30 cellular contexts compared by ENCODE assay signal in the genomic region with DNA sequence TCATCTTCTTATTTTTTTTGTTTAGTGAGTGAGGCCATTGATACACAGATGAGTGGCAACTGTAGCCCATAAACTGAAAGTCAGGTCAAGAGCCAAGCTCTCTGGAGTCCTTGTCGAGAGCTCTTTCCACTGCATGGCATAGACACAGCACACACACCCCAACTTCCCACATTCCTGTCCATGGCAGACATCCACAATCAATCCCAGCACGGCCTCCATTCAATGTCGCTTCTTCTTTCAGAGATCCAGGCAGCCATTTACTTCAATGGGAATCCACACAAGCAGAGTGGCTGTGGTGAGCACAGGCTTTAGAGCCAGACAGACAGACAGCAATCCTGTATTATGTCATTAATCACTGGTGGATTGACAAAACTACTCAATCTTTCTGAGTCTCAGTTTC.
"Had no signal": no experiment of that assay in that cellular context is flagged by ENCODE, and none has a peak within 500 bp of the region (broad histone marks: within the 10 kb centered on the region; RNA-seq: fewer than 3 reads in every experiment).

No MANE protein-coding gene starts in this region.

- H3K27me3 ChIP-seq: ascending aorta, cardiac muscle cell had no signal

- H3K4me3 ChIP-seq: ascending aorta, cardiac muscle cell had no signal

- FAIRE-seq: TTC549 had no signal

- ATAC-seq: activated CD8-positive, alpha-beta memory T cell treated with anti-CD3 and anti-CD28 coated beads, Interleukin-2, amount 10 ng/mL, durations not matched to agents 7 days and 5 days; activated CD8-positive, alpha-beta T cell treated with anti-CD3 and anti-CD28 coated beads, Interleukin-2, amount 10 ng/mL, durations not matched to agents 7 days and 5 days; activated naive CD8-positive, alpha-beta T cell treated with anti-CD3 and anti-CD28 coated beads, Interleukin-2, amount 50 U/mL, for 24 hours had no signal

- DNase-seq: activated B cell treated with CpG ODN at 0.5 μM for 24 hours; activated CD4-positive, alpha-beta memory T cell treated with anti-CD3 and anti-CD28 coated beads, Interleukin-2, amount 10 ng/mL, durations not matched to agents 7 days and 5 days; activated CD4-positive, alpha-beta T cell treated with anti-CD3 and anti-CD28 coated beads for 4 hours; activated CD4-positive, alpha-beta T cell treated with anti-CD3 and anti-CD28 coated beads, Interleukin-2, amount 10 ng/mL, durations not matched to agents 24 days and 14 days; activated CD4-positive, alpha-beta T cell treated with anti-CD3 and anti-CD28 coated beads, Interleukin-2, amount 50 U/mL, for 1 hour; activated CD4-positive, alpha-beta T cell treated with anti-CD3 and anti-CD28 coated beads, Interleukin-2, amount 50 U/mL, for 4 hours; activated CD4-positive, CD25-positive, alpha-beta regulatory T cell treated with anti-CD3 and anti-CD28 coated beads, Interleukin-2, amount 50 U/mL, for 72 hours; activated CD8-positive, alpha-beta memory T cell treated with anti-CD3 and anti-CD28 coated beads for 24 hours; activated CD8-positive, alpha-beta memory T cell treated with anti-CD3 and anti-CD28 coated beads, Interleukin-2, amount 10 ng/mL, durations not matched to agents 7 days and 5 days; activated CD8-positive, alpha-beta memory T cell treated with anti-CD3 and anti-CD28 coated beads, Interleukin-2, amount 50 U/mL, for 48 hours; activated CD8-positive, alpha-beta T cell treated with anti-CD3 and anti-CD28 coated beads, Interleukin-2, amount 10 ng/mL, durations not matched to agents 7 days and 5 days; activated effector memory CD4-positive, alpha-beta T cell treated with Interleukin-2 at 50 U/mL for 16 hours; activated gamma-delta T cell; activated naive CD4-positive, alpha-beta T cell treated with anti-CD3 and anti-CD28 coated beads, Interleukin-2, amount 10 ng/mL, durations not matched to agents 7 days and 5 days; activated naive CD4-positive, alpha-beta T cell treated with Interleukin-2 at 50 U/mL for 16 hours; activated naive CD8-positive, alpha-beta T cell treated with anti-CD3 and anti-CD28 coated beads, Interleukin-2, amount 10 ng/mL, durations not matched to agents 7 days and 5 days; activated naive CD8-positive, alpha-beta T cell treated with anti-CD3 and anti-CD28 coated beads, Interleukin-2, amount 50 U/mL, for 24 hours; activated T-cell treated with anti-CD3 and anti-CD28 coated beads, Interleukin-2, amount 50 U/mL, for 24 hours; activated T-cell treated with anti-CD3 and anti-CD28 coated beads, Interleukin-2, amount 50 U/mL, for 48 hours; amygdala; anterior cingulate cortex; caudate nucleus; cerebellar nuclear complex; T-helper 1 cell; T-helper 2 cell; T-helper 9 cell had no signal

- H3K9me3 ChIP-seq: ascending aorta had no signal

- H3K36me3 ChIP-seq: ascending aorta, cardiac muscle cell had no signal

- H3K27ac ChIP-seq: ascending aorta, cardiac muscle cell, VCaP had no signal

- H3K4me1 ChIP-seq: ascending aorta had no signal
